In the genomic region with DNA sequence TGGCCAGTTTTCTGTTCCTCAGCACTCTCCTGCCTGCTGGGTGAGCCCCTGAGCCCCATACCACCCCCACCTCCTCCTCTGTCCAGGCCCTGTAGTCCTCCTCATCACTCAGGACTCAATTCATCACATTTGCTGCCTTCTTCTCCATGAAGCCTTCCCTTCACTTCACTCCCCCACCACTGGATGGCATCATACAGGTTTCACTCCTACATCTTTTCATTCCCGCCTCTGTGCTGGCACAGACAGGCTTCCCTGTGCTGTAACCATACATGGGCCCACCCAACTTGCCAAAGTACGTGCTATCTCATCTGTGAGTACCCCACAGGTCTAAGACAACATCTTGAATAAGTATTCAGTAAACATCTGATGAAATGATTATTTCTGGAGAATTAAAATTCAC, we compare ENCODE assay signal across 8 cellular contexts. TPM values are rescaled to one million over a fixed set of nuclear protein-coding genes. Genes with fewer than 3 reads are reported as not detected.
DNase-seq lines count a peak whose midpoint lies in the region; ATAC-seq and TF ChIP-seq lines count a peak whose summit lies in the region.

No MANE protein-coding gene starts in this region.

- no peaks in the 10 kb centered on the region for H3K9me3 ChIP-seq in upper lobe of left lung

- no peak for TF ChIP-seq EP300 in upper lobe of left lung (IDR thresholded peaks at IDR 0.05)

- H3K4me1 ChIP-seq in upper lobe of left lung, result peaks cover 70 to 84% (median 80%) of the 10 kb centered on the region in 4 donors

- peak overlapping the region; percentile 72 to 85 (median 79) for H3K27ac ChIP-seq in upper lobe of left lung

- no peak overlapping the region for H3K4me3 ChIP-seq in upper lobe of left lung

- 85 to 95% methylated on average over 2 of the region's 2 CpGs for WGBS in upper lobe of left lung, 2 donors

- TF ChIP-seq CTCF in upper lobe of left lung (IDR thresholded peaks at IDR 0.05), result peak in 4 of 6 experiments; percentile 14 to 49 (median 24)

- TF ChIP-seq POLR2A in upper lobe of left lung (IDR thresholded peaks at IDR 0.05), result no peak

- peaks cover 0 to 9% (median 2%) of the 10 kb centered on the region in 4 donors for H3K36me3 ChIP-seq in upper lobe of left lung

- ATAC-seq in upper lobe of left lung (ENCODE audit: low FRiP score in 2 of 2) (no peak), HG02885 (IDR thresholded peaks at IDR 0.05; ENCODE audit: poor library complexity, unreplicated experiment) (no peak)

- DNase-seq in COLO829 (ENCODE audit: low spot score), result peak; percentile 32
- DNase-seq in HPDE6-E6E7 (ENCODE audit: extremely low spot score), result peak; percentile 37
- peak; percentile 24 to 41 for DNase-seq in activated CD4-positive, alpha-beta T cell treated with anti-CD3 and anti-CD28 coated beads, Interleukin-2, amount 50 U/mL, for 48 hours
- DNase-seq in iris pigment epithelial cell (ENCODE audit: low read depth), result peak; percentile 48
- DNase-seq in upper lobe of left lung, result no peak
- no peak for DNase-seq in globus pallidus (ENCODE audit: low spot score)
- no peak for DNase-seq in kidney glomerular epithelial cell (lab: John Stamatoyannopoulos, UW)

- H3K27me3 ChIP-seq in upper lobe of left lung, result no peaks in the 10 kb centered on the region

RNA-seq across cellular contexts. Expression of a gene that starts 56.9 kb away (rescaled TPM):
- 1 to 10 TPM in 2 of 6 donors, under 1 TPM in 2, not detected in 2; 0.91 to 1.4 (median 1.0) TPM for total RNA-seq in upper lobe of left lung

Comparison
In these comparisons a context has a peak if more than half of its experiments do, and no peak if none do; other contexts are left out.
1. DNase-seq: peak in COLO829 (single experiment), HPDE6-E6E7 (single experiment), activated CD4-positive, alpha-beta T cell treated with anti-CD3 and anti-CD28 coated beads, Interleukin-2, amount 50 U/mL, for 48 hours (2 of 2) and iris pigment epithelial cell (single experiment); none in upper lobe of left lung (0 of 2), globus pallidus (single experiment) and kidney glomerular epithelial cell (single experiment).